Comparison of ENCODE assay signal across 14 cellular contexts in genomic region chr13:36353001-36353400, GRCh38. TPM values are rescaled to one million over a fixed set of nuclear protein-coding genes. Genes with fewer than 3 reads are reported as not detected.
"Had no signal": no experiment of that assay in that cellular context is flagged by ENCODE, and none has a peak within 500 bp of the region (broad histone marks: within the 10 kb centered on the region; RNA-seq: fewer than 3 reads in every experiment).

No MANE protein-coding gene starts in this region.

- H3K4me1 Mint-ChIP-seq: activated T-helper 17 cell treated with anti-CD3 and anti-CD28 coated beads, Interleukin-2, amount 50 U/mL, for 72 hours; naive B cell; T-cell had no signal

- H2AFZ ChIP-seq: hepatocyte had no signal

- H3K4me2 ChIP-seq: hepatocyte had no signal

- H3K27me3 ChIP-seq: hepatocyte, uterus had no signal

- H3K9me3 Mint-ChIP-seq: activated naive CD4-positive, alpha-beta T cell treated with anti-CD3 and anti-CD28 coated beads for 36 hours; activated T-helper 17 cell treated with anti-CD3 and anti-CD28 coated beads, Interleukin-2, amount 50 U/mL, for 72 hours; brain; naive B cell; T-cell had no signal

- H3K4me3 ChIP-seq: hepatocyte, uterus had no signal

- ATAC-seq: activated T-helper 17 cell treated with anti-CD3 and anti-CD28 coated beads, Interleukin-2, amount 50 U/mL, for 72 hours; T-cell had no signal

- DNase-seq: activated CD4-positive, alpha-beta T cell treated with anti-CD3 and anti-CD28 coated beads for 48 hours; activated naive CD4-positive, alpha-beta T cell treated with anti-CD3 and anti-CD28 coated beads for 36 hours; cerebellar nuclear complex; midbrain; naive B cell; retina; small intestine; T-cell; T1000; uterus had no signal

- H3K27me3 Mint-ChIP-seq: naive B cell had no signal

- H3K36me3 ChIP-seq: uterus had no signal

- H3K9me3 ChIP-seq: uterus had no signal

- H3K4me3 Mint-ChIP-seq: activated naive CD4-positive, alpha-beta T cell treated with anti-CD3 and anti-CD28 coated beads for 36 hours; activated T-helper 17 cell treated with anti-CD3 and anti-CD28 coated beads, Interleukin-2, amount 50 U/mL, for 72 hours; brain; naive B cell; T-cell had no signal

- H3K36me3 Mint-ChIP-seq: brain, naive B cell, T-cell had no signal

- H3K27ac Mint-ChIP-seq: activated naive CD4-positive, alpha-beta T cell treated with anti-CD3 and anti-CD28 coated beads for 36 hours; activated T-helper 17 cell treated with anti-CD3 and anti-CD28 coated beads, Interleukin-2, amount 50 U/mL, for 72 hours; brain; naive B cell; T-cell had no signal

- H3K27ac ChIP-seq: hepatocyte, uterus, VCaP had no signal

RNA-seq across cellular contexts. Expression of gene CCDC169, which starts 55.4 kb away (rescaled TPM):
- total RNA-seq: T-cell had no signal
